Comparison of ENCODE assay signal across 18 cellular contexts in genomic region chr7:107118109-107118900, GRCh38. TPM values are rescaled to one million over a fixed set of nuclear protein-coding genes. Genes with fewer than 3 reads are reported as not detected.
DNase-seq lines count a peak whose midpoint lies in the region; ATAC-seq, FAIRE-seq and TF ChIP-seq lines count a peak whose summit lies in the region.
"Had no signal": no experiment of that assay in that cellular context is flagged by ENCODE, and none has a peak within 500 bp of the region (broad histone marks: within the 10 kb centered on the region; RNA-seq: fewer than 3 reads in every experiment).

No MANE protein-coding gene starts in this region.

- no peak overlapping the region for H3K23ac ChIP-seq in mesendoderm (ENCODE audit: low read length)

- no peaks in the 10 kb centered on the region for H3K36me3 ChIP-seq in cardiac muscle cell
- no peaks in the 10 kb centered on the region for H3K36me3 ChIP-seq in left ventricle myocardium inferior
- no peaks in the 10 kb centered on the region for H3K36me3 ChIP-seq in mesendoderm (ENCODE audit: control insufficient read depth, insufficient read depth, low read length)
- H3K36me3 ChIP-seq: adrenal gland had no signal

- no peak for FAIRE-seq in urothelium cell line (lab: Jason Lieb, UNC)
- FAIRE-seq: kidney had no signal

- H3K9me3 Mint-ChIP-seq in activated CD4-positive, alpha-beta T cell treated with anti-CD3 and anti-CD28 coated beads, Interleukin-2, amount 10 ng/mL, durations not matched to agents 24 days and 14 days = no peaks in the 10 kb centered on the region
- H3K9me3 Mint-ChIP-seq: IgD-negative memory B cell, type B pancreatic cell had no signal

- H3K79me2 ChIP-seq in mesendoderm (ENCODE audit: control insufficient read depth, insufficient read depth, low read length) = no peaks in the 10 kb centered on the region

- no peaks in the 10 kb centered on the region for H3K36me3 Mint-ChIP-seq in activated CD4-positive, alpha-beta T cell treated with anti-CD3 and anti-CD28 coated beads, Interleukin-2, amount 10 ng/mL, durations not matched to agents 24 days and 14 days (ENCODE audit: low read depth)
- H3K36me3 Mint-ChIP-seq: type B pancreatic cell had no signal

- H3K4me1 Mint-ChIP-seq in activated CD4-positive, alpha-beta T cell treated with anti-CD3 and anti-CD28 coated beads, Interleukin-2, amount 10 ng/mL, durations not matched to agents 24 days and 14 days = peaks cover 2% of the 10 kb centered on the region
- H3K4me1 Mint-ChIP-seq: IgD-negative memory B cell had no signal

- H3K79me1 ChIP-seq in mesendoderm (ENCODE audit: low read length) = no peaks in the 10 kb centered on the region

- no peak overlapping the region for H3K56ac ChIP-seq in mesendoderm (ENCODE audit: low read length)

- intact Hi-C loops in left ventricle myocardium inferior (cut with micrococcal nuclease) = no loop called here
- intact Hi-C loops in activated CD4-positive, alpha-beta T cell treated with anti-CD3 and anti-CD28 coated beads, Interleukin-2, amount 10 ng/mL, durations not matched to agents 24 days and 14 days (cut with micrococcal nuclease) = no loop called here

- no peak overlapping the region for H3K9ac ChIP-seq in mesendoderm (ENCODE audit: low read length)

- H2BK15ac ChIP-seq in mesendoderm (replicated peaks; ENCODE audit: low read depth) = no peak overlapping the region

- DNase-seq in cardiac muscle cell (ENCODE audit: low read depth in 1 of 2, low spot score in 1 of 2) = peak; percentile 23 to 50
- no peak for DNase-seq in left ventricle myocardium inferior
- peak; percentile 52 for DNase-seq in foreskin melanocyte
- no peak for DNase-seq in activated CD4-positive, alpha-beta T cell treated with anti-CD3 and anti-CD28 coated beads, Interleukin-2, amount 10 ng/mL, durations not matched to agents 24 days and 14 days
- DNase-seq in mesendoderm = no peak
- no peak for DNase-seq in urothelium cell line (ENCODE audit: low spot score)
- no peak for DNase-seq in HuH-7.5 (ENCODE audit: low spot score)
- DNase-seq: activated CD4-positive, alpha-beta T cell treated with anti-CD3 and anti-CD28 coated beads for 1 hour; glutamatergic neuron; kidney; NCI-H2081; OCI-M1; psoas muscle; stimulated activated CD4-positive, alpha-beta T cell treated with anti-CD3 and anti-CD28 coated beads, Interleukin-2, amount 100 ng/mL, for 48 hours had no signal

- H3K4me2 ChIP-seq in mesendoderm (ENCODE audit: low read length) = no peak overlapping the region

- no peak overlapping the region for H3K4me3 ChIP-seq in cardiac muscle cell
- no peak overlapping the region for H3K4me3 ChIP-seq in left ventricle myocardium inferior
- H3K4me3 ChIP-seq in mesendoderm (ENCODE audit: low read length) = no peak overlapping the region
- H3K4me3 ChIP-seq: adrenal gland, psoas muscle had no signal

- no peak overlapping the region for H2BK5ac ChIP-seq in mesendoderm (ENCODE audit: low read length)

- H4K5ac ChIP-seq in mesendoderm (ENCODE audit: low read length) = no peak overlapping the region

- no peak overlapping the region for H4K8ac ChIP-seq in mesendoderm (ENCODE audit: low read depth, low read length)

- H3K27ac ChIP-seq in cardiac muscle cell (peak overlapping the region; percentile 86), left ventricle myocardium inferior (replicated peaks) (no peak overlapping the region), mesendoderm (ENCODE audit: low read depth, low read length) (no peak overlapping the region)
- H3K27ac ChIP-seq: adrenal gland, psoas muscle had no signal

- peaks cover 29% of the 10 kb centered on the region for H3K4me1 ChIP-seq in cardiac muscle cell (ENCODE audit: low read depth)
- H3K4me1 ChIP-seq in left ventricle myocardium inferior = peaks cover 35% of the 10 kb centered on the region
- no peaks in the 10 kb centered on the region for H3K4me1 ChIP-seq in mesendoderm (ENCODE audit: control insufficient read depth, low read depth, low read length)
- H3K4me1 ChIP-seq: psoas muscle had no signal

- no CpG with 5 or more reads among the region's 5 CpGs for WGBS in mesendoderm (ENCODE audit: extremely low coverage, insufficient coverage, low lambda C conversion rate)

- H3K27me3 Mint-ChIP-seq in activated CD4-positive, alpha-beta T cell treated with anti-CD3 and anti-CD28 coated beads, Interleukin-2, amount 10 ng/mL, durations not matched to agents 24 days and 14 days = peaks cover 13% of the 10 kb centered on the region
- H3K27me3 Mint-ChIP-seq: IgD-negative memory B cell, type B pancreatic cell had no signal

- H3K9me3 ChIP-seq in cardiac muscle cell (ENCODE audit: low read depth) (no peaks in the 10 kb centered on the region), left ventricle myocardium inferior (replicated peaks) (no peaks in the 10 kb centered on the region)
- H3K9me3 ChIP-seq: adrenal gland, psoas muscle had no signal

- H3K27me3 ChIP-seq in cardiac muscle cell = no peaks in the 10 kb centered on the region
- H3K27me3 ChIP-seq in left ventricle myocardium inferior (ENCODE audit: low read depth) = no peaks in the 10 kb centered on the region
- H3K27me3 ChIP-seq in mesendoderm (ENCODE audit: insufficient read depth, low read length, poor library complexity) = no peaks in the 10 kb centered on the region
- H3K27me3 ChIP-seq: adrenal gland had no signal

- H2BK120ac ChIP-seq in mesendoderm (ENCODE audit: low read depth, low read length) = no peak overlapping the region

- no peak overlapping the region for H3K4me3 Mint-ChIP-seq in activated CD4-positive, alpha-beta T cell treated with anti-CD3 and anti-CD28 coated beads, Interleukin-2, amount 10 ng/mL, durations not matched to agents 24 days and 14 days
- H3K4me3 Mint-ChIP-seq: IgD-negative memory B cell, type B pancreatic cell had no signal

- H3K18ac ChIP-seq in mesendoderm (ENCODE audit: low read length) = no peak overlapping the region

- H3K27ac Mint-ChIP-seq in activated CD4-positive, alpha-beta T cell treated with anti-CD3 and anti-CD28 coated beads, Interleukin-2, amount 10 ng/mL, durations not matched to agents 24 days and 14 days = no peak overlapping the region
- H3K27ac Mint-ChIP-seq: IgD-negative memory B cell, type B pancreatic cell had no signal

- TF ChIP-seq CTCF in cardiac muscle cell (IDR thresholded peaks at IDR 0.05; ENCODE audit: low read depth, low read length) (no peak), left ventricle myocardium inferior (IDR thresholded peaks at IDR 0.05; ENCODE audit: borderline replicate concordance) (no peak)

- H2AK5ac ChIP-seq in mesendoderm (ENCODE audit: low read length) = no peak overlapping the region

- no peak overlapping the region for H3K4ac ChIP-seq in mesendoderm (ENCODE audit: low read depth, low read length)

- peak; percentile 43 for ATAC-seq in SK-N-SH treated with all-trans-retinoic acid at 6 μM for 48 hours
- ATAC-seq: psoas muscle had no signal

TF ChIP-seq in SK-N-SH treated with all-trans-retinoic acid at 6 μM for 48 hours, 23 proteins besides CTCF, POLR2A, EP300 and RAD21:
- TF ChIP-seq ESRRG (CRISPR knock-in tag; IDR thresholded peaks at IDR 0.05) (no peak), OSR1 (CRISPR knock-in tag; IDR thresholded peaks at IDR 0.05) (no peak), PATZ1 (CRISPR knock-in tag; IDR thresholded peaks at IDR 0.05; ENCODE audit: borderline replicate concordance) (no peak), PPARA (CRISPR knock-in tag; IDR thresholded peaks at IDR 0.05; ENCODE audit: borderline replicate concordance) (no peak), TCF4 (CRISPR knock-in tag; IDR thresholded peaks at IDR 0.05; ENCODE audit: borderline replicate concordance) (no peak)

RNA-seq across cellular contexts. Expression of gene HBP1, which starts 50.5 kb away (rescaled TPM):
- total RNA-seq in cardiac muscle cell (55.1 and 56.0 TPM in 2 replicates), left ventricle myocardium inferior (56.9 TPM)
- polyA plus RNA-seq in cardiac muscle cell = 66.0 and 81.7 TPM in 2 replicates
- total RNA-seq in activated CD4-positive, alpha-beta T cell treated with anti-CD3 and anti-CD28 coated beads, Interleukin-2, amount 10 ng/mL, durations not matched to agents 24 days and 14 days = 11.0 and 15.1 TPM in 2 replicates
- 8.8 TPM for polyA plus RNA-seq in mesendoderm (2013, experiment 1 of 2)
- polyA plus RNA-seq in mesendoderm (2013, experiment 2 of 2) = 9.2 TPM

Comparison
In these comparisons a context has a peak if more than half of its experiments do, and no peak if none do; other contexts are left out.
1. DNase-seq: peak in cardiac muscle cell (2 of 2) and foreskin melanocyte (single experiment); none in left ventricle myocardium inferior (single experiment), activated CD4-positive, alpha-beta T cell treated with anti-CD3 and anti-CD28 coated beads, Interleukin-2, amount 10 ng/mL, durations not matched to agents 24 days and 14 days (single experiment), mesendoderm (single experiment), urothelium cell line (single experiment) and HuH-7.5 (single experiment).